Comparison of ENCODE assay signal across 26 cellular contexts in genomic region chr2:166961933-166962332, GRCh38.
A peak's percentile ranks its signal among the peaks of the same experiment; 100 is the strongest.
DNase-seq lines count a peak whose midpoint lies in the region; ATAC-seq, FAIRE-seq and TF ChIP-seq lines count a peak whose summit lies in the region.
"Had no signal": no experiment of that assay in that cellular context is flagged by ENCODE, and none has a peak within 500 bp of the region (broad histone marks: within the 10 kb centered on the region; RNA-seq: fewer than 3 reads in every experiment).

No MANE protein-coding gene starts in this region.

- H2AFZ ChIP-seq in H1 (ENCODE audit: low read length) = no peak overlapping the region

- H4K8ac ChIP-seq in H1 (ENCODE audit: extremely low read depth, insufficient read depth, low read length) = no peak overlapping the region

- no peak overlapping the region for H3K14ac ChIP-seq in H1 (ENCODE audit: insufficient read length)

- no peaks in the 10 kb centered on the region for H3K27me3 Mint-ChIP-seq in CD8-positive, alpha-beta memory T cell
- H3K27me3 Mint-ChIP-seq: B cell; CD4-positive, alpha-beta T cell had no signal

- peaks cover 0 to 6% (median 1%) of the 10 kb centered on the region in 5 donors for H3K9me3 Mint-ChIP-seq in CD8-positive, alpha-beta memory T cell
- H3K9me3 Mint-ChIP-seq: CD4-positive, alpha-beta T cell; CD8-positive, alpha-beta T cell had no signal

- no peak overlapping the region for H2AK5ac ChIP-seq in H1 (ENCODE audit: low read depth, low read length)

- TF ChIP-seq CTCF in right atrium auricular region (IDR thresholded peaks at IDR 0.05) (no peak), H1 (IDR thresholded peaks at IDR 0.05; ENCODE audit: control extremely low read depth in 1 of 3, insufficient read depth in 1 of 3, low read depth in 1 of 3, low read length in 3 of 3) (no peak)

- no peaks in the 10 kb centered on the region for H3K79me2 ChIP-seq in H1 (ENCODE audit: control insufficient read depth in 1 of 2, insufficient read depth in 2 of 2, low read length in 2 of 2)

- H3K79me1 ChIP-seq in H1 (ENCODE audit: low read depth, low read length) = no peaks in the 10 kb centered on the region

- CTCF ChIA-PET in H1 (lab: Charles Lee; ENCODE audit: partially characterized antibody) (no interaction called here), HEK293T (lab: Yijun Ruan, JAX) (no interaction called here)
- CTCF ChIA-PET in CD8-positive, alpha-beta memory T cell (lab: Charles Lee) = no interaction called here

- no peaks in the 10 kb centered on the region for H3K4me1 Mint-ChIP-seq in CD8-positive, alpha-beta memory T cell
- H3K4me1 Mint-ChIP-seq: B cell had no signal

- H3K4me2 ChIP-seq in H1 (ENCODE audit: insufficient read depth in 1 of 2, low read depth in 2 of 2, low read length in 2 of 2) = no peak overlapping the region
- H3K4me2 ChIP-seq: A549; BLaER1 treated with 17β-estradiol and CSF1 and Interleukin-3, amounts not matched to agents 10 nM and 100 nM had no signal

- H4K20me1 ChIP-seq in H1 (replicated peaks in 1 of 2; ENCODE audit: control insufficient read depth in 1 of 2, insufficient read depth in 2 of 2, low read length in 2 of 2) = no peaks in the 10 kb centered on the region
- H4K20me1 ChIP-seq: BLaER1 treated with 17β-estradiol and CSF1 and Interleukin-3, amounts not matched to agents 10 nM and 100 nM had no signal

- intact Hi-C loops in Right ventricle myocardium superior (cut with DNase I) = no loop called here
- intact Hi-C loops in right cardiac atrium (cut with DNase I) = no loop called here
- intact Hi-C loops in left ventricle myocardium superior (cut with micrococcal nuclease) = no loop called here

- H2BK20ac ChIP-seq in H1 (ENCODE audit: low read length) = no peak overlapping the region

- H3K4me3 ChIP-seq in right cardiac atrium (ENCODE audit: low read length) (no peak overlapping the region), right atrium auricular region (no peak overlapping the region), H1 (ENCODE audit: extremely low read depth in 1 of 4, insufficient read depth in 2 of 4, low read depth in 3 of 4, low read length in 4 of 4) (no peak overlapping the region)
- H3K4me3 ChIP-seq in CD8-positive, alpha-beta memory T cell (ENCODE audit: low read length) = no peak overlapping the region
- H3K4me3 ChIP-seq: A549; BLaER1 treated with 17β-estradiol and CSF1 and Interleukin-3, amounts not matched to agents 10 nM and 100 nM; GM12878 had no signal

- H2BK15ac ChIP-seq in H1 (ENCODE audit: low read length) = no peak overlapping the region

- H3K9ac ChIP-seq in H1 (replicated peaks in 1 of 4; ENCODE audit: extremely low read depth in 1 of 4, low read depth in 3 of 4, low read length in 3 of 4) = no peak overlapping the region
- H3K9ac ChIP-seq: BLaER1 treated with 17β-estradiol and CSF1 and Interleukin-3, amounts not matched to agents 10 nM and 100 nM had no signal

- no peak overlapping the region for H2BK120ac ChIP-seq in H1 (replicated peaks; ENCODE audit: low read depth, low read length)

- H4K91ac ChIP-seq in H1 (replicated peaks; ENCODE audit: insufficient read length, low read length) = no peak overlapping the region

- FAIRE-seq in H1 (lab: Jason Lieb, UNC) = peak; percentile 39
- FAIRE-seq: A549, GM12878, GM12892, GM18507 had no signal

- H3K4me3 Mint-ChIP-seq in CD8-positive, alpha-beta memory T cell = no peak overlapping the region
- H3K4me3 Mint-ChIP-seq: B cell; CD4-positive, alpha-beta T cell; CD8-positive, alpha-beta T cell had no signal

- H3K4ac ChIP-seq in H1 (replicated peaks; ENCODE audit: insufficient read length, low read depth, low read length) = no peak overlapping the region

- H3K36me3 Mint-ChIP-seq in CD8-positive, alpha-beta memory T cell = no peaks in the 10 kb centered on the region
- H3K36me3 Mint-ChIP-seq: CD8-positive, alpha-beta T cell had no signal

- TF ChIP-seq POLR2A in H1 (IDR thresholded peaks at IDR 0.05; ENCODE audit: control extremely low read depth in 1 of 2, low read depth in 2 of 2, low read length in 2 of 2) = no peak

- no peak overlapping the region for H2BK5ac ChIP-seq in H1 (ENCODE audit: low read depth, low read length)

- no peaks in the 10 kb centered on the region for H3K36me3 ChIP-seq in right atrium auricular region
- no peaks in the 10 kb centered on the region for H3K36me3 ChIP-seq in H1 (ENCODE audit: control insufficient read depth in 2 of 4, insufficient read depth in 4 of 4, low read length in 3 of 4)
- no peaks in the 10 kb centered on the region for H3K36me3 ChIP-seq in CD8-positive, alpha-beta memory T cell (ENCODE audit: insufficient read depth, low read length)
- H3K36me3 ChIP-seq: BLaER1 treated with 17β-estradiol and CSF1 and Interleukin-3, amounts not matched to agents 10 nM and 100 nM had no signal

- H3K27ac ChIP-seq in right cardiac atrium (ENCODE audit: low read length) (no peak overlapping the region), right atrium auricular region (no peak overlapping the region), H1 (ENCODE audit: low read depth, low read length) (no peak overlapping the region)
- H3K27ac ChIP-seq in CD8-positive, alpha-beta memory T cell (ENCODE audit: low read depth, low read length) = no peak overlapping the region
- H3K27ac ChIP-seq: 22Rv1; A549; BLaER1 treated with 17β-estradiol and CSF1 and Interleukin-3, amounts not matched to agents 10 nM and 100 nM; C4-2B had no signal

- POLR2A ChIA-PET in H1 (lab: Charles Lee; ENCODE audit: partially characterized antibody) = no interaction called here
- POLR2A ChIA-PET in HEK293T (lab: Yijun Ruan, JAX) = no interaction called here
- POLR2A ChIA-PET in CD8-positive, alpha-beta memory T cell (lab: Charles Lee) = no interaction called here

- DNase-seq in Right ventricle myocardium superior = no peak
- DNase-seq in right cardiac atrium = no peak
- no peak for DNase-seq in left ventricle myocardium superior
- DNase-seq in right atrium auricular region (ENCODE audit: low spot score) = no peak
- no peak for DNase-seq in H1 (ENCODE audit: low read depth in 1 of 2, low spot score in 2 of 2)
- DNase-seq in HEK293T (ENCODE audit: extremely low spot score) = no peak
- DNase-seq in CD8-positive, alpha-beta memory T cell = no peak
- DNase-seq: AML-193; CD4-positive, alpha-beta T cell; CD8-positive, alpha-beta T cell; COR-L47; DMS 273 treated with DMSO at 0.1 percent for 48 hours; DMS153; DMS53; DMS79; DND-41; EL; GDM1 had no signal

- H3K4me1 ChIP-seq in right cardiac atrium (ENCODE audit: control insufficient read depth, insufficient read depth, low read length) (no peaks in the 10 kb centered on the region), right atrium auricular region (peaks cover 0 to 10% of the 10 kb centered on the region in 2 donors), H1 (replicated peaks in 1 of 4; ENCODE audit: control insufficient read depth in 3 of 4, insufficient read depth in 4 of 4, low read length in 3 of 4) (peaks cover 0 to 5% (median 4%) of the 10 kb centered on the region in 4 experiments; a peak in 3 of 7 replicates)
- H3K4me1 ChIP-seq in CD8-positive, alpha-beta memory T cell (ENCODE audit: insufficient read depth, low read length) = no peaks in the 10 kb centered on the region
- H3K4me1 ChIP-seq: A549 had no signal

- no peak overlapping the region for H3K56ac ChIP-seq in H1 (replicated peaks; ENCODE audit: insufficient read length, low read depth, low read length)

- H3K9me3 ChIP-seq in right cardiac atrium (ENCODE audit: control insufficient read depth, low read length) = no peaks in the 10 kb centered on the region
- no peaks in the 10 kb centered on the region for H3K9me3 ChIP-seq in right atrium auricular region
- no peaks in the 10 kb centered on the region for H3K9me3 ChIP-seq in H1 (ENCODE audit: insufficient read depth in 2 of 2, low read depth in 1 of 2, low read length in 1 of 2)
- H3K9me3 ChIP-seq in CD8-positive, alpha-beta memory T cell (ENCODE audit: low read length) = no peaks in the 10 kb centered on the region
- H3K9me3 ChIP-seq: A549; BLaER1 treated with 17β-estradiol and CSF1 and Interleukin-3, amounts not matched to agents 10 nM and 100 nM had no signal

- no peak for TF ChIP-seq RAD21 in H1 (IDR thresholded peaks at IDR 0.05 in 1 of 2, conservative IDR thresholded peaks at IDR 0.05 in 1 of 2; ENCODE audit: low read depth in 2 of 2, low read length in 2 of 2)

- H4K5ac ChIP-seq in H1 (ENCODE audit: insufficient read length, low read depth, low read length) = no peak overlapping the region

- no peak overlapping the region for H3K27ac Mint-ChIP-seq in CD8-positive, alpha-beta memory T cell
- H3K27ac Mint-ChIP-seq: B cell; CD4-positive, alpha-beta T cell; CD8-positive, alpha-beta T cell had no signal

- 87% methylated on average over 1 of the region's 1 CpG for whole genome bisulfite sequencing in right cardiac atrium
- 90% methylated on average over 1 of the region's 1 CpG; no CpG with 5 or more reads in 1 of the 2 experiments for WGBS in H1 (ENCODE audit: extremely low coverage in 1 of 2, insufficient coverage in 1 of 2, insufficient read length in 1 of 2, insufficient replicate concordance in 2 of 2, low coverage in 1 of 2, low lambda C conversion rate in 2 of 2, missing lambda C conversion rate in 1 of 2), 2 experiments

- no peak overlapping the region for H3K23ac ChIP-seq in H1 (ENCODE audit: insufficient read length)

- H3K18ac ChIP-seq in H1 (ENCODE audit: extremely low read depth, low read length) = no peak overlapping the region

- peak; percentile 79 for ATAC-seq in Right ventricle myocardium superior (ENCODE audit: poor library complexity)
- ATAC-seq in right cardiac atrium = no peak
- ATAC-seq in left ventricle myocardium superior = peak; percentile 71
- ATAC-seq: A549; CD8-positive, alpha-beta T cell; GM12878 had no signal

- no peaks in the 10 kb centered on the region for H3K23me2 ChIP-seq in H1 (ENCODE audit: low read depth, low read length)

- no peak for TF ChIP-seq EP300 in H1 (IDR thresholded peaks at IDR 0.05; ENCODE audit: borderline replicate concordance in 1 of 2, low read depth in 2 of 2, low read length in 2 of 2)

- H2BK12ac ChIP-seq in H1 (ENCODE audit: low read depth, low read length) = no peak overlapping the region

- H3K27me3 ChIP-seq in right cardiac atrium (ENCODE audit: control insufficient read depth, insufficient read depth) (no peaks in the 10 kb centered on the region), right atrium auricular region (no peaks in the 10 kb centered on the region), H1 (replicated peaks in 1 of 4; ENCODE audit: control insufficient read depth in 3 of 4, extremely low read depth in 1 of 4, insufficient read depth in 3 of 4, low read length in 3 of 4) (no peaks in the 10 kb centered on the region)
- no peaks in the 10 kb centered on the region for H3K27me3 ChIP-seq in CD8-positive, alpha-beta memory T cell (ENCODE audit: insufficient read depth, low read length, poor library complexity, severe bottlenecking)
- H3K27me3 ChIP-seq: BLaER1 treated with 17β-estradiol and CSF1 and Interleukin-3, amounts not matched to agents 10 nM and 100 nM had no signal

TF ChIP-seq in H1, 55 proteins besides CTCF, POLR2A, EP300 and RAD21 (continues in another document):
- TF ChIP-seq FOSL1 (IDR thresholded peaks at IDR 0.05; ENCODE audit: insufficient read depth, low read depth, low read length) = no peak
- TF ChIP-seq RNF2 (IDR thresholded peaks at IDR 0.05; ENCODE audit: borderline replicate concordance, low read depth, low read length, missing control alignments, poor library complexity, severe bottlenecking) = no peak

TF ChIP-seq in HEK293T, 16 proteins besides CTCF, POLR2A, EP300 and RAD21 (continues in another document):
- TF ChIP-seq ARNT (IDR thresholded peaks at IDR 0.05) (no peak), HDGF (IDR thresholded peaks at IDR 0.05; ENCODE audit: borderline replicate concordance) (no peak), SP1 (IDR thresholded peaks at IDR 0.05) (no peak)

Comparison
In these comparisons a context has a peak if more than half of its experiments do, and no peak if none do; other contexts are left out.
1. ATAC-seq: peak in Right ventricle myocardium superior (single experiment) and left ventricle myocardium superior (single experiment); none in right cardiac atrium (0 of 2).